Comparison of ENCODE assay signal across 9 cellular contexts in the genomic region with DNA sequence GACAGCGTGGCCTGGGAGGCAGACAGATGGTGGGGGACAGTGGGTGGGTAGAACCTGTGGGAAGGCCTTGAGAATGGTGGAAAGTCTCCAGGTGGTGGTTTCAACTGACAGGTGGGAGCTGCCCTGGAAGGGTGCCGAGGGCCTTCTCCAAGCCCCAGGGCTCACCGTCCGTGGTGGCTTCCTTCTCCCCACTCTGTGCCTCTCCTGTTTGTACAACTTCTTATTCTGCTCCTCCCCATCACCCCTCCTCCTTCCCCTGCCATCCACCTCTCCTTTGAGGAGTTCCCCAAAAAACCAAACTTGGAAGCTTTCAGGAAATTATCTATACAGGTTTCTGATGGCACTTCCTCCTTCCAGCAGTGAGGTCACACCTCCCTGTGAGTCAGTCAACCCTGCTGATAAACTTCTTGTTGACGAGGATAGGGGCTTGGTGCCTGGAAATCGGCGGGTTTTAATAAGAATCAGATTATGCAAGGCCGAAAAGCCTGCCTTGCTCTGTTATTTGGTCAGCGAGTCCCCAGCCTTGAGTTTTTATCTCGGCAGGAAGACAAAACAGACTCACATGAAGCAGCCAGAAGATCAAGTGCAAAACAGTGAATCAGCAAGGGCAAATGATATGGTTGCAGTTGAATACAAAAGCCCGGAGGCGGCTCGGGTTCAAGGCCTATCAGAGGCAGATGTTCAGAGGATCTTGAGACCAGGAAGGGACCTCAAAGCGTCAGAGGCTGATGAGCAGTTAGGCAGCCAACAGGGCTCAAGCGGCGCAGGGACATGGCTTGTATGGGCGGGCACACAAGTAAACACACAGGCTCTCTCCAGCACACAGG. TPM values are rescaled to one million over a fixed set of nuclear protein-coding genes. Genes with fewer than 3 reads are reported as not detected.
DNase-seq lines count a peak whose midpoint lies in the region; ATAC-seq, FAIRE-seq and TF ChIP-seq lines count a peak whose summit lies in the region.
"Had no signal": no experiment of that assay in that cellular context is flagged by ENCODE, and none has a peak within 500 bp of the region (broad histone marks: within the 10 kb centered on the region; RNA-seq: fewer than 3 reads in every experiment).

No MANE protein-coding gene starts in this region.

- peak overlapping the region; percentile 78 for H3K27ac ChIP-seq in suprapubic skin

- H3K4me1 Mint-ChIP-seq in activated CD4-positive, alpha-beta T cell treated with anti-CD3 and anti-CD28 coated beads for 36 hours = peaks cover 31% of the 10 kb centered on the region
- peaks cover 45% of the 10 kb centered on the region for H3K4me1 Mint-ChIP-seq in WTC11

- no peaks in the 10 kb centered on the region for H3K27me3 ChIP-seq in suprapubic skin

- H3K36me3 ChIP-seq in suprapubic skin = peaks cover 26% of the 10 kb centered on the region

- CTCF ChIA-PET in activated CD4-positive, alpha-beta T cell treated with anti-CD3 and anti-CD28 coated beads for 36 hours (lab: Charles Lee) = interaction anchor here (1.0 kb wide), 1 partner anchor 9 kb away, joined by 4 read pairs; no protein-coding TSS in a partner anchor
- CTCF ChIA-PET in WTC11 (lab: Charles Lee) = no interaction called here

- H3K4me3 ChIP-seq in suprapubic skin = no peak overlapping the region

- POLR2A ChIA-PET in activated CD4-positive, alpha-beta T cell treated with anti-CD3 and anti-CD28 coated beads for 36 hours (lab: Charles Lee) = no interaction called here
- POLR2A ChIA-PET in WTC11 (lab: Charles Lee) = interaction anchor here (0.7 to 0.8 kb wide), 2 partner anchors 9 to 11 kb away, joined by 3 read pairs; a partner anchor contains a TSS

- peak overlapping the region; percentile 77 for H3K27ac Mint-ChIP-seq in activated CD4-positive, alpha-beta T cell treated with anti-CD3 and anti-CD28 coated beads for 36 hours
- H3K27ac Mint-ChIP-seq in WTC11 = peak overlapping the region; percentile 55

- intact Hi-C loops in activated CD4-positive, alpha-beta T cell treated with anti-CD3 and anti-CD28 coated beads for 36 hours (cut with DNase I, micrococcal nuclease) = no loop called here
- intact Hi-C loops in left cardiac atrium (cut with DNase I) = no loop called here

- TF ChIP-seq POLR2A in suprapubic skin (IDR thresholded peaks at IDR 0.05) = no peak
- TF ChIP-seq POLR2A in H54 (IDR thresholded peaks at IDR 0.05; ENCODE audit: low read depth, low read length) = no peak

- peaks cover 18% of the 10 kb centered on the region for H3K36me3 Mint-ChIP-seq in activated CD4-positive, alpha-beta T cell treated with anti-CD3 and anti-CD28 coated beads for 36 hours (ENCODE audit: low read depth)
- H3K36me3 Mint-ChIP-seq in WTC11 = peaks cover 22% of the 10 kb centered on the region

- peaks cover 34% of the 10 kb centered on the region for H3K4me1 ChIP-seq in suprapubic skin

- 59% methylated on average over 17 of the region's 17 CpGs for WGBS in suprapubic skin

- H3K4me3 Mint-ChIP-seq in activated CD4-positive, alpha-beta T cell treated with anti-CD3 and anti-CD28 coated beads for 36 hours = no peak overlapping the region
- H3K4me3 Mint-ChIP-seq in WTC11 = no peak overlapping the region

- H3K9me3 ChIP-seq in suprapubic skin = no peaks in the 10 kb centered on the region

- no peak for FAIRE-seq in H54 (lab: Jason Lieb, UNC)
- FAIRE-seq: TTC549 had no signal

- peak; percentile 63 for ATAC-seq in activated CD4-positive, alpha-beta T cell treated with anti-CD3 and anti-CD28 coated beads for 36 hours
- peak; percentile 36; the same call in 1 of the 2 replicates for ATAC-seq in WTC11
- ATAC-seq in left cardiac atrium = peak; percentile 42 to 74
- no peak for ATAC-seq in HG03378 (IDR thresholded peaks at IDR 0.05; ENCODE audit: unreplicated experiment)

- TF ChIP-seq CTCF in WTC11 (IDR thresholded peaks at IDR 0.05) = no peak
- TF ChIP-seq CTCF in suprapubic skin (IDR thresholded peaks at IDR 0.05) = no peak

- DNase-seq in activated CD4-positive, alpha-beta T cell treated with anti-CD3 and anti-CD28 coated beads for 36 hours = peak; percentile 31
- no peak for DNase-seq in activated CD4-positive, alpha-beta T cell treated with anti-CD3 and anti-CD28 coated beads, Interleukin-2, amount 50 U/mL, for 4 hours
- DNase-seq in WTC11 (ENCODE audit: low spot score) (no peak), left cardiac atrium (peak; percentile 85), suprapubic skin (ENCODE audit: low spot score in 2 of 2) (no peak), COLO668 (lab: John Stamatoyannopoulos, UW; ENCODE audit: unreplicated experiment) (no peak), H54 (ENCODE audit: insufficient read length, low spot score) (no peak)

- H3K9me3 Mint-ChIP-seq in activated CD4-positive, alpha-beta T cell treated with anti-CD3 and anti-CD28 coated beads for 36 hours (ENCODE audit: low read depth) = no peaks in the 10 kb centered on the region
- no peaks in the 10 kb centered on the region for H3K9me3 Mint-ChIP-seq in WTC11

- TF ChIP-seq EP300 in suprapubic skin (IDR thresholded peaks at IDR 0.05) = no peak

- H3K27me3 Mint-ChIP-seq in activated CD4-positive, alpha-beta T cell treated with anti-CD3 and anti-CD28 coated beads for 36 hours = no peaks in the 10 kb centered on the region
- no peaks in the 10 kb centered on the region for H3K27me3 Mint-ChIP-seq in WTC11 (ENCODE audit: low read depth)

TF ChIP-seq in WTC11, 78 proteins besides CTCF, POLR2A, EP300 and RAD21 (continues in another document):
- TF ChIP-seq, protein P1, sequence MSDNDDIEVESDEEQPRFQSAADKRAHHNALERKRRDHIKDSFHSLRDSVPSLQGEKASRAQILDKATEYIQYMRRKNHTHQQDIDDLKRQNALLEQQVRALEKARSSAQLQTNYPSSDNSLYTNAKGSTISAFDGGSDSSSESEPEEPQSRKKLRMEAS (CRISPR knock-in tag; IDR thresholded peaks at IDR 0.05) = no peak
- TF ChIP-seq, protein P2, sequence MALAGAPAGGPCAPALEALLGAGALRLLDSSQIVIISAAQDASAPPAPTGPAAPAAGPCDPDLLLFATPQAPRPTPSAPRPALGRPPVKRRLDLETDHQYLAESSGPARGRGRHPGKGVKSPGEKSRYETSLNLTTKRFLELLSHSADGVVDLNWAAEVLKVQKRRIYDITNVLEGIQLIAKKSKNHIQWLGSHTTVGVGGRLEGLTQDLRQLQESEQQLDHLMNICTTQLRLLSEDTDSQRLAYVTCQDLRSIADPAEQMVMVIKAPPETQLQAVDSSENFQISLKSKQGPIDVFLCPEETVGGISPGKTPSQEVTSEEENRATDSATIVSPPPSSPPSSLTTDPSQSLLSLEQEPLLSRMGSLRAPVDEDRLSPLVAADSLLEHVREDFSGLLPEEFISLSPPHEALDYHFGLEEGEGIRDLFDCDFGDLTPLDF (CRISPR knock-in tag; IDR thresholded peaks at IDR 0.05) = no peak
- TF ChIP-seq ETV6 (CRISPR knock-in tag; IDR thresholded peaks at IDR 0.05) (no peak), ZNF121 (CRISPR knock-in tag; IDR thresholded peaks at IDR 0.05) (no peak)
- TF ChIP-seq, protein P3, sequence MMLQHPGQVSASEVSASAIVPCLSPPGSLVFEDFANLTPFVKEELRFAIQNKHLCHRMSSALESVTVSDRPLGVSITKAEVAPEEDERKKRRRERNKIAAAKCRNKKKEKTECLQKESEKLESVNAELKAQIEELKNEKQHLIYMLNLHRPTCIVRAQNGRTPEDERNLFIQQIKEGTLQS (CRISPR knock-in tag; conservative IDR thresholded peaks at IDR 0.05) = no peak
- TF ChIP-seq, protein P4, sequence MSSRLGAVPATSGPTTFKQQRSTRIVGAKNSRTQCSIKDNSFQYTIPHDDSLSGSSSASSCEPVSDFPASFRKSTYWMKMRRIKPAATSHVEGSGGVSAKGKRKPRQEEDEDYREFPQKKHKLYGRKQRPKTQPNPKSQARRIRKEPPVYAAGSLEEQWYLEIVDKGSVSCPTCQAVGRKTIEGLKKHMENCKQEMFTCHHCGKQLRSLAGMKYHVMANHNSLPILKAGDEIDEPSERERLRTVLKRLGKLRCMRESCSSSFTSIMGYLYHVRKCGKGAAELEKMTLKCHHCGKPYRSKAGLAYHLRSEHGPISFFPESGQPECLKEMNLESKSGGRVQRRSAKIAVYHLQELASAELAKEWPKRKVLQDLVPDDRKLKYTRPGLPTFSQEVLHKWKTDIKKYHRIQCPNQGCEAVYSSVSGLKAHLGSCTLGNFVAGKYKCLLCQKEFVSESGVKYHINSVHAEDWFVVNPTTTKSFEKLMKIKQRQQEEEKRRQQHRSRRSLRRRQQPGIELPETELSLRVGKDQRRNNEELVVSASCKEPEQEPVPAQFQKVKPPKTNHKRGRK (CRISPR knock-in tag; IDR thresholded peaks at IDR 0.05; ENCODE audit: borderline replicate concordance) = no peak
- TF ChIP-seq, protein P5, sequence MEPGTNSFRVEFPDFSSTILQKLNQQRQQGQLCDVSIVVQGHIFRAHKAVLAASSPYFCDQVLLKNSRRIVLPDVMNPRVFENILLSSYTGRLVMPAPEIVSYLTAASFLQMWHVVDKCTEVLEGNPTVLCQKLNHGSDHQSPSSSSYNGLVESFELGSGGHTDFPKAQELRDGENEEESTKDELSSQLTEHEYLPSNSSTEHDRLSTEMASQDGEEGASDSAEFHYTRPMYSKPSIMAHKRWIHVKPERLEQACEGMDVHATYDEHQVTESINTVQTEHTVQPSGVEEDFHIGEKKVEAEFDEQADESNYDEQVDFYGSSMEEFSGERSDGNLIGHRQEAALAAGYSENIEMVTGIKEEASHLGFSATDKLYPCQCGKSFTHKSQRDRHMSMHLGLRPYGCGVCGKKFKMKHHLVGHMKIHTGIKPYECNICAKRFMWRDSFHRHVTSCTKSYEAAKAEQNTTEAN (CRISPR knock-in tag; IDR thresholded peaks at IDR 0.05) = no peak

RNA-seq across cellular contexts. Expression of a gene that starts 9.5 kb away (rescaled TPM):
- total RNA-seq in activated CD4-positive, alpha-beta T cell treated with anti-CD3 and anti-CD28 coated beads for 36 hours = 1 to 10 TPM; 7.5 to 9.1 TPM
- total RNA-seq in WTC11 (2021) = 12.8 to 17.3 TPM (median 14.3 TPM) in 3 replicates
- 100 to 1,000 TPM in 1 of 2 donors, 10 to 100 TPM in 1; 57.1 to 109 TPM for total RNA-seq in left cardiac atrium
- total RNA-seq in suprapubic skin = 10 to 100 TPM; 23.6 to 30.9 (median 26.9) TPM

RNA-seq across cellular contexts. Expression of a gene that starts 42.1 kb away (rescaled TPM):
- total RNA-seq in activated CD4-positive, alpha-beta T cell treated with anti-CD3 and anti-CD28 coated beads for 36 hours = 10 to 100 TPM; 29.7 to 39.3 TPM
- total RNA-seq in WTC11 (2021) (26.2 to 30.9 TPM (median 29.4 TPM) in 3 replicates), left cardiac atrium (10 to 100 TPM; 11.3 to 13.1 TPM), suprapubic skin (10 to 100 TPM; 15.4 to 19.1 (median 17.8) TPM)

Comparison
In these comparisons a context has a peak if more than half of its experiments do, and no peak if none do; other contexts are left out.
1. DNase-seq: peak in activated CD4-positive, alpha-beta T cell treated with anti-CD3 and anti-CD28 coated beads for 36 hours (single experiment) and left cardiac atrium (single experiment); none in activated CD4-positive, alpha-beta T cell treated with anti-CD3 and anti-CD28 coated beads, Interleukin-2, amount 50 U/mL, for 4 hours (0 of 2), WTC11 (single experiment), suprapubic skin (0 of 2), COLO668 (single experiment) and H54 (single experiment).